18 cellular contexts compared by ENCODE assay signal in the genomic region with DNA sequence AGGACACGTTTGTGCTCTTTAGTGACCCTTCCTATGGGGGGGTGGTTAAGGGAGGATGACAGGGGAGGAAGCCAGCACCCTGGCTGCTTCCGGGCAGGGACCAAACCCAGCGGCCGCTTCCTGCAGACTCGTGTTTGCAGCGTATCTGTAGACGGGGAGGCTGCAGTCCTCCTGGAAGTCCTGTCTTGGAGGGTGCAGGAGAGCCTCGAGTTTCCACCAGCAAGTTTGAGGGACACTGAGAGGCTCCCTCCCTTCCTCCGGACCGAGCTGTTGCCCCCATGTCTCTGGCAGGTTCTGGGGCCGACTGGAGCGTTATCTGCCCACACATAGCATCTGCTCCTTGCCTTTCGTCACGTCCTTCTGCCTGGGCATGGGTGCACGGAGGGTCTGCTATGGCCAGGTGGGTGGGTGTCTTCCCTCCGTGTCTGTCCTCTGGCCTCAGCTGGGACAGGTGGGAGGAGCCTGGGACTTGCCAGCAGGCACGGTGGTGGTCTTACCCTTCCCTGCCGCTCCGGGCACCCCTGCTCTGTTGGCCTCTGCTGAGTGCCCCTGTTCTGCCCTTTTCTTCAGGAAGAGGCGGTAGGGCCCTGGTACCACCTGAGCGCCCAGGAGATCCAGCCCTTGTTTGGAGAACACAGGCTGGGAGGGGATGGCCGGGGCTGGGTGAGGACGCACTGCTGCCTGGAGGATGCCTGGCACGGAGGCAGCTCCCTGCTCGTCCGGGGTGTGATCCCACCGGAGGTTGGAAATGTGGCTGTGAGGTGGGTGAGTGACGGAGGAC. TPM values are rescaled to one million over a fixed set of nuclear protein-coding genes. Genes with fewer than 3 reads are reported as not detected.
DNase-seq lines count a peak whose midpoint lies in the region; ATAC-seq and TF ChIP-seq lines count a peak whose summit lies in the region.
"Had no signal": no experiment of that assay in that cellular context is flagged by ENCODE, and none has a peak within 500 bp of the region (broad histone marks: within the 10 kb centered on the region; RNA-seq: fewer than 3 reads in every experiment).

No MANE protein-coding gene starts in this region.

- no peak overlapping the region for H3K27ac Mint-ChIP-seq in glutamatergic neuron (ENCODE audit: unreplicated experiment)
- H3K27ac Mint-ChIP-seq: GM23338 had no signal

- peaks cover 0 to 31% (median 8%) of the 10 kb centered on the region in 6 donors for H3K4me1 ChIP-seq in spleen
- H3K4me1 ChIP-seq: HAP-1 had no signal

- WGBS in spleen, 5 donors: 81 to 89% (median 85%) methylated on average over 25 to 28 of the region's 28 CpGs

- no peaks in the 10 kb centered on the region for H3K9me3 ChIP-seq in spleen
- H3K9me3 ChIP-seq: HAP-1 had no signal

- H3K27ac ChIP-seq in spleen: no peak overlapping the region
- H3K27ac ChIP-seq: C4-2B, KMS-11, SK-N-MC had no signal

- ATAC-seq in Right ventricle myocardium superior (ENCODE audit: poor library complexity): no peak
- ATAC-seq in left cardiac atrium: no peak

- H3K9me3 Mint-ChIP-seq in glutamatergic neuron (ENCODE audit: unreplicated experiment): peaks cover 12% of the 10 kb centered on the region
- H3K9me3 Mint-ChIP-seq: CD8-positive, alpha-beta memory T cell had no signal

- intact Hi-C loops in Right ventricle myocardium superior (cut with DNase I) (no loop called here), left cardiac atrium (cut with DNase I) (loop anchor here in 1 of 2 donors (5.0 kb wide), 1 partner anchor 36 kb away; no protein-coding TSS in a partner anchor), spleen (cut with DNase I; ENCODE audit: low total_unique reads) (no loop called here)

- no peaks in the 10 kb centered on the region for H3K27me3 ChIP-seq in spleen (replicated peaks in 1 of 7)

- H3K4me3 ChIP-seq in spleen: no peak overlapping the region
- H3K4me3 ChIP-seq: GM23338, HAP-1, SK-N-MC had no signal

- peaks cover 14% of the 10 kb centered on the region for H3K27me3 Mint-ChIP-seq in glutamatergic neuron (ENCODE audit: unreplicated experiment)
- H3K27me3 Mint-ChIP-seq: CD8-positive, alpha-beta memory T cell had no signal

- TF ChIP-seq POLR2A in spleen (IDR thresholded peaks at IDR 0.05): no peak

- H3K36me3 ChIP-seq in spleen: peaks cover 0 to 100% (median 88%) of the 10 kb centered on the region in 6 donors

- H3K36me3 Mint-ChIP-seq in glutamatergic neuron (ENCODE audit: unreplicated experiment): no peaks in the 10 kb centered on the region

- DNase-seq in Right ventricle myocardium superior: peak; percentile 27
- no peak for DNase-seq in left cardiac atrium
- DNase-seq in UCSD-AML1 (lab: John Stamatoyannopoulos, UW; ENCODE audit: unreplicated experiment): peak; percentile 50
- DNase-seq in glutamatergic neuron: peak; percentile 17
- peak; percentile 70 for DNase-seq in spleen
- DNase-seq in NCI-H82 (lab: John Stamatoyannopoulos, UW): no peak
- no peak for DNase-seq in NCI-H1436 (lab: John Stamatoyannopoulos, UW)
- DNase-seq: DMS153, NCI-H1092 treated with DMSO at 0.1 percent for 48 hours, NCI-H2029 treated with DMSO at 0.1 percent for 48 hours, NCI-H2171, NCI-H524 treated with DMSO at 0.1 percent for 48 hours had no signal

- peaks cover 5% of the 10 kb centered on the region for H3K4me1 Mint-ChIP-seq in glutamatergic neuron (ENCODE audit: low read depth, unreplicated experiment)
- H3K4me1 Mint-ChIP-seq: GM23338 had no signal

- TF ChIP-seq CTCF in glutamatergic neuron (IDR thresholded peaks at IDR 0.05; ENCODE audit: partially characterized antibody, unreplicated experiment) (no peak), spleen (IDR thresholded peaks at IDR 0.05 in 8 of 11, conservative IDR thresholded peaks at IDR 0.05 in 3 of 11) (no peak)

- H3K4me3 Mint-ChIP-seq in glutamatergic neuron (ENCODE audit: unreplicated experiment): no peak overlapping the region
- H3K4me3 Mint-ChIP-seq: CD8-positive, alpha-beta memory T cell; GM23338 had no signal

RNA-seq across cellular contexts. Expression of gene ENGASE, which starts 8.8 kb away (rescaled TPM):
- total RNA-seq in Right ventricle myocardium superior (29.1 TPM), left cardiac atrium (10 to 100 TPM; 34.5 to 47.5 TPM), glutamatergic neuron (ENCODE audit: unreplicated experiment) (51.5 TPM), spleen (100 to 1,000 TPM in 3 of 7 donors, 10 to 100 TPM in 4; 54.7 to 148 (median 99.4) TPM)
- polyA plus RNA-seq in spleen: 100 to 1,000 TPM in 1 of 3 donors, 10 to 100 TPM in 2; 25.0 to 101 (median 43.6) TPM

RNA-seq across cellular contexts. Expression of gene C1QTNF1, which starts 59.4 kb away (rescaled TPM):
- total RNA-seq in Right ventricle myocardium superior: 143 TPM
- 100 to 1,000 TPM; 377 to 765 TPM for total RNA-seq in left cardiac atrium
- 0.15 TPM for total RNA-seq in glutamatergic neuron (ENCODE audit: unreplicated experiment)
- total RNA-seq in spleen: 100 to 1,000 TPM in 1 of 7 donors, 10 to 100 TPM in 6; 26.5 to 101 (median 69.9) TPM
- polyA plus RNA-seq in spleen: 10 to 100 TPM; 14.7 to 29.1 (median 25.3) TPM
- polyA plus RNA-seq: CD8-positive, alpha-beta memory T cell had no signal

Comparison
In these comparisons a context has a peak if more than half of its experiments do, and no peak if none do; other contexts are left out.
1. DNase-seq: peak in Right ventricle myocardium superior (single experiment), UCSD-AML1 (single experiment), glutamatergic neuron (single experiment) and spleen (single experiment); none in left cardiac atrium (single experiment), NCI-H82 (single experiment) and NCI-H1436 (single experiment).
2. RNA of gene C1QTNF1, which starts 59.4 kb away (total RNA-seq): 377 to 765 TPM in left cardiac atrium, 143 TPM in Right ventricle myocardium superior (single experiment) and 26.5 to 101 TPM in spleen; 0.15 TPM in glutamatergic neuron (single experiment); every median in the first group is over 10 times any median in the second.